Comparison of ENCODE assay signal across 9 cellular contexts in the genomic region with DNA sequence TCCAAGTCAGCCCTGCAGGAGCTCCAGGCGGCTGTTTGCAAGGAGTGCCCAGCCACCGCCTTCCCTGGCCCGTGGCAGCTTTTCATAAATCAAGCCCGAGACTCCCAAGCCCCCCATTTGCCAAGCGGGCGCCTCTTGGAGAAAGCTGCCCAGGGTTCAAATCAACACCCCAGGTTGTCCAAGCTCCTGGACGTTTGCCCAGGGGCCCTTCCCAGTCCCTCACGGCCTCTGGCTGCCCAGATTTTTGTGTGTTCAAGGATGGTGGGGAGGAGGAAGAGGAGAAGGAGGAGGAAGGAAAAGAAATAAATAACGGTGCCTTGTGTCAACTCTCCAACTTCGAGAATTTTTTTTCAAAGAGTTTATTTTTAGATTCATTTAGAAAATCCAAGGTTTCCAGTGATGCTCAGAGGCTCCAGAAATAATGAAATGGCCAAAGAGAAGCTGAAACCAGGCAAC. TPM values are rescaled to one million over a fixed set of nuclear protein-coding genes. Genes with fewer than 3 reads are reported as not detected.
DNase-seq lines count a peak whose midpoint lies in the region; ATAC-seq, FAIRE-seq and TF ChIP-seq lines count a peak whose summit lies in the region.
"Had no signal": no experiment of that assay in that cellular context is flagged by ENCODE, and none has a peak within 500 bp of the region (broad histone marks: within the 10 kb centered on the region; RNA-seq: fewer than 3 reads in every experiment).

No MANE protein-coding gene starts in this region.

- no peak for TF ChIP-seq CTCF in GM23338 (conservative IDR thresholded peaks at IDR 0.05; ENCODE audit: low read depth in 2 of 2)
- TF ChIP-seq CTCF in adrenal gland (IDR thresholded peaks at IDR 0.05) = no peak
- TF ChIP-seq CTCF in hepatocyte (IDR thresholded peaks at IDR 0.05; ENCODE audit: poor library complexity) = no peak
- no peak for TF ChIP-seq CTCF in CD4-positive, alpha-beta T cell (IDR thresholded peaks at IDR 0.05)

- H3K27me3 ChIP-seq in GM23338 (ENCODE audit: insufficient read depth) (peaks cover 68% of the 10 kb centered on the region), adrenal gland (peaks cover 23% of the 10 kb centered on the region), hepatocyte (peaks cover 25% of the 10 kb centered on the region)
- peaks cover 61% of the 10 kb centered on the region for H3K27me3 ChIP-seq in CD4-positive, alpha-beta T cell (ENCODE audit: control insufficient read depth, insufficient read depth, low read length)

- peaks cover 47% of the 10 kb centered on the region for H3K27me3 Mint-ChIP-seq in GM23338 (ENCODE audit: insufficient read depth, low read depth, poor library complexity)
- peaks cover 65% of the 10 kb centered on the region for H3K27me3 Mint-ChIP-seq in CD4-positive, alpha-beta T cell

- no peak for ATAC-seq in GM23338
- peak; percentile 32 for ATAC-seq in sciatic nerve
- ATAC-seq in CD4-positive, alpha-beta T cell (ENCODE audit: poor library complexity) = no peak
- no peak for ATAC-seq in GM19467 (IDR thresholded peaks at IDR 0.05; ENCODE audit: unreplicated experiment)

- peaks cover 29% of the 10 kb centered on the region for H3K4me1 Mint-ChIP-seq in GM23338
- peaks cover 21% of the 10 kb centered on the region for H3K4me1 Mint-ChIP-seq in CD4-positive, alpha-beta T cell (ENCODE audit: low read depth)

- H3K4me3 Mint-ChIP-seq in GM23338 = peak overlapping the region; percentile 83
- H3K4me3 Mint-ChIP-seq in CD4-positive, alpha-beta T cell = no peak overlapping the region

- H3K4me2 ChIP-seq in GM23338 = peak overlapping the region; percentile 95
- H3K4me2 ChIP-seq in hepatocyte = peak overlapping the region; percentile 96

- 0 to 6% (median 2%) methylated on average over 7 to 10 of the region's 10 CpGs for WGBS in adrenal gland, 4 donors
- 5% methylated on average over 10 of the region's 10 CpGs for WGBS in hepatocyte (ENCODE audit: low lambda C conversion rate, missing lambda C conversion rate)

- TF ChIP-seq POLR2A in adrenal gland (IDR thresholded peaks at IDR 0.05) = no peak

- no peaks in the 10 kb centered on the region for H3K36me3 ChIP-seq in GM23338 (ENCODE audit: insufficient read depth)
- no peaks in the 10 kb centered on the region for H3K36me3 ChIP-seq in adrenal gland (replicated peaks in 1 of 2)
- H3K36me3 ChIP-seq in hepatocyte (replicated peaks; ENCODE audit: insufficient read depth, low read depth) = no peaks in the 10 kb centered on the region

- DNase-seq in GM23338 (ENCODE audit: low spot score) (no peak), adrenal gland (peak in 1 of 7 donors; percentile 30), hepatocyte (ENCODE audit: low spot score) (peak; percentile 29), sciatic nerve (ENCODE audit: low spot score) (no peak), frontal cortex (ENCODE audit: low spot score in 2 of 2) (no peak), DMS53 (lab: John Stamatoyannopoulos, UW) (no peak)
- DNase-seq in CD4-positive, alpha-beta T cell = no peak

- peaks cover 4% of the 10 kb centered on the region; the same call in 1 of the 2 replicates for H3F3A ChIP-seq in GM23338 (replicated peaks; ENCODE audit: low read depth)

- no peak for FAIRE-seq in frontal cortex (lab: Jason Lieb, UNC)
- FAIRE-seq: colon had no signal

- H3K27ac Mint-ChIP-seq in GM23338 = no peak overlapping the region
- no peak overlapping the region for H3K27ac Mint-ChIP-seq in CD4-positive, alpha-beta T cell

- no peaks in the 10 kb centered on the region; the same call in 2 of the 3 replicates for H3K9me3 Mint-ChIP-seq in GM23338
- H3K9me3 Mint-ChIP-seq in CD4-positive, alpha-beta T cell = no peaks in the 10 kb centered on the region

- H3K79me2 ChIP-seq in GM23338 (replicated peaks; ENCODE audit: insufficient read depth) (no peaks in the 10 kb centered on the region), hepatocyte (no peaks in the 10 kb centered on the region)

- POLR2A ChIA-PET in CD4-positive, alpha-beta T cell (lab: Charles Lee) = interaction anchor here (1.3 to 1.5 kb wide), 3 partner anchors 50 to 103 kb away, joined by 3 to 7 read pairs (median 5); no protein-coding TSS in a partner anchor

- H3K27ac ChIP-seq in GM23338 (ENCODE audit: low read depth) (no peak overlapping the region), adrenal gland (peak overlapping the region in 4 of 5 donors; percentile 41 to 80 (median 72)), hepatocyte (peak overlapping the region; percentile 82)
- no peak overlapping the region for H3K27ac ChIP-seq in CD4-positive, alpha-beta T cell (ENCODE audit: low read depth, low read length)

- H3K9me2 ChIP-seq in GM23338 (ENCODE audit: insufficient read depth) (no peaks in the 10 kb centered on the region), hepatocyte (replicated peaks; ENCODE audit: insufficient read depth) (no peaks in the 10 kb centered on the region)

- H3K4me1 ChIP-seq in GM23338 (ENCODE audit: insufficient read depth) (peaks cover 14% of the 10 kb centered on the region), adrenal gland (replicated peaks in 1 of 2) (peaks cover 17 to 38% of the 10 kb centered on the region in 2 donors), hepatocyte (ENCODE audit: insufficient read depth) (peaks cover 21% of the 10 kb centered on the region)

- H3K36me3 Mint-ChIP-seq in GM23338 (ENCODE audit: low read depth) = no peaks in the 10 kb centered on the region
- H3K36me3 Mint-ChIP-seq in CD4-positive, alpha-beta T cell (ENCODE audit: low read depth) = no peaks in the 10 kb centered on the region

- H4K20me1 ChIP-seq in GM23338 (replicated peaks; ENCODE audit: insufficient read depth) (no peaks in the 10 kb centered on the region; the same call in 1 of the 2 replicates), hepatocyte (ENCODE audit: insufficient read depth, poor library complexity, severe bottlenecking) (no peaks in the 10 kb centered on the region)

- intact Hi-C loops in adrenal gland (cut with DNase I) = no loop called here
- intact Hi-C loops in sciatic nerve (cut with DNase I) = no loop called here
- intact Hi-C loops in CD4-positive, alpha-beta T cell (cut with DNase I, micrococcal nuclease) = no loop called here

- CTCF ChIA-PET in CD4-positive, alpha-beta T cell (lab: Charles Lee) = interaction anchor here (0.8 to 1.8 kb wide), 3 partner anchors 20 to 106 kb away, joined by 3 to 5 read pairs (median 4); partner anchors contain the start of gene NFATC2

- peak overlapping the region; percentile 97 for H2AFZ ChIP-seq in GM23338
- peak overlapping the region; percentile 18 for H2AFZ ChIP-seq in hepatocyte

- peak overlapping the region; percentile 77 for H3K4me3 ChIP-seq in GM23338
- peak overlapping the region in 2 of 4 donors; percentile 21 to 47 for H3K4me3 ChIP-seq in adrenal gland
- H3K4me3 ChIP-seq in hepatocyte = no peak overlapping the region

- H3K9me3 ChIP-seq in adrenal gland (replicated peaks in 1 of 3) = no peaks in the 10 kb centered on the region
- no peaks in the 10 kb centered on the region for H3K9me3 ChIP-seq in hepatocyte (ENCODE audit: low read depth)
- H3K9me3 ChIP-seq in CD4-positive, alpha-beta T cell (ENCODE audit: control insufficient read depth, low read length) = no peaks in the 10 kb centered on the region

TF ChIP-seq in GM23338, 12 proteins besides CTCF, POLR2A, EP300 and RAD21:
- TF ChIP-seq NANOG (IDR thresholded peaks at IDR 0.05; ENCODE audit: borderline replicate concordance) = no peak
- no peak for TF ChIP-seq ETS1 (IDR thresholded peaks at IDR 0.05)
- no peak for TF ChIP-seq ZNF114 (CRISPR knock-in tag; IDR thresholded peaks at IDR 0.05)
- no peak for TF ChIP-seq POLR2AphosphoS5 (IDR thresholded peaks at IDR 0.05; ENCODE audit: low read depth)

RNA-seq across cellular contexts. Expression of gene NFATC2, which starts 20.6 kb away (rescaled TPM):
- 0.39 and 0.59 TPM in 2 replicates for total RNA-seq in GM23338 (2014; rRNA removed; shearing (Covaris generic))
- 0.31 and 0.52 TPM in 2 replicates for polyA plus RNA-seq in GM23338 (2016; fragmentation: Nextera tagmentation; extraction: Ambion mirVana)
- total RNA-seq in adrenal gland = 1 to 10 TPM; 2.4 to 7.7 (median 5.2) TPM
- 1 to 10 TPM; 1.9 to 2.3 (median 2.1) TPM for polyA plus RNA-seq in adrenal gland
- total RNA-seq in hepatocyte = 4.4 and 4.9 TPM in 2 replicates
- polyA plus RNA-seq in hepatocyte = 8.3 and 10.3 TPM in 2 replicates
- total RNA-seq in sciatic nerve = 11.0 TPM
- 0.41 TPM for total RNA-seq in frontal cortex
- 10 to 100 TPM; 32.5 to 33.2 TPM for total RNA-seq in CD4-positive, alpha-beta T cell

Comparison
In these comparisons a context has a peak if more than half of its experiments do, and no peak if none do; other contexts are left out.
1. H3K27ac ChIP-seq: peak in adrenal gland (4 of 5) and hepatocyte (single experiment); none in GM23338 (single experiment) and CD4-positive, alpha-beta T cell (single experiment).